In genomic region chr22:21650823-21651520, GRCh38 we compare ENCODE assay signal across 1 cellular context.
TF ChIP-seq lines count a peak whose summit lies in the region.

No MANE protein-coding gene starts in this region.

TF ChIP-seq in GM23338, 12 proteins besides CTCF, POLR2A, EP300 and RAD21:
- TF ChIP-seq ZNF462 (CRISPR knock-in tag; IDR thresholded peaks at IDR 0.05) (no peak), ETS1 (IDR thresholded peaks at IDR 0.05) (no peak), NANOG (IDR thresholded peaks at IDR 0.05; ENCODE audit: borderline replicate concordance) (no peak), REST (IDR thresholded peaks at IDR 0.05; ENCODE audit: unreplicated experiment) (no peak), EZH2 (IDR thresholded peaks at IDR 0.05; ENCODE audit: low read depth, unreplicated experiment) (no peak), ZNF331 (CRISPR knock-in tag; IDR thresholded peaks at IDR 0.05; ENCODE audit: low read depth) (no peak), ZNF114 (CRISPR knock-in tag; IDR thresholded peaks at IDR 0.05) (no peak), STAT1 (IDR thresholded peaks at IDR 0.05; ENCODE audit: unreplicated experiment) (no peak), JUNB (IDR thresholded peaks at IDR 0.05; ENCODE audit: unreplicated experiment) (no peak), CREB1 (CRISPR knock-in tag; IDR thresholded peaks at IDR 0.05; ENCODE audit: low read depth) (no peak), POLR2AphosphoS5 (IDR thresholded peaks at IDR 0.05; ENCODE audit: low read depth) (no peak), EZH2phosphoT487 (IDR thresholded peaks at IDR 0.05; ENCODE audit: unreplicated experiment) (no peak)
